Comparison of ENCODE assay signal across 7 cellular contexts in genomic region chr9:133348763-133349573, GRCh38. TPM values are rescaled to one million over a fixed set of nuclear protein-coding genes. Genes with fewer than 3 reads are reported as not detected.
A peak's percentile ranks its signal among the peaks of the same experiment; 100 is the strongest.
DNase-seq lines count a peak whose midpoint lies in the region; ATAC-seq lines count a peak whose summit lies in the region.

No MANE protein-coding gene starts in this region.

- no peaks in the 10 kb centered on the region for H3K27me3 Mint-ChIP-seq in activated T-helper 2 cell treated with anti-CD3 and anti-CD28 coated beads, Interferon-gamma antibody, Interleukin-2, Interleukin-4, amounts not matched to agents 10 μg/mL and 5 μg/mL and 100 μg/mL, durations not matched to agents 14 hours and 24 hours and 36 hours (ENCODE audit: low read depth)
- no peaks in the 10 kb centered on the region for H3K27me3 Mint-ChIP-seq in stimulated activated naive CD8-positive, alpha-beta T cell treated with anti-CD3 and anti-CD28 coated beads, Interleukin-15, amount 100 ng/mL, for 72 hours

- peaks cover 10% of the 10 kb centered on the region; the same call in 1 of the 2 replicates for H3K4me1 ChIP-seq in HUES48 (ENCODE audit: control insufficient read depth, insufficient read depth, low read length)

- H3K27ac ChIP-seq in HUES48 (ENCODE audit: low read depth, low read length), result peak overlapping the region; percentile 98

- peak overlapping the region; percentile 98 for H3K4me3 Mint-ChIP-seq in activated T-helper 2 cell treated with anti-CD3 and anti-CD28 coated beads, Interferon-gamma antibody, Interleukin-2, Interleukin-4, amounts not matched to agents 10 μg/mL and 5 μg/mL and 100 μg/mL, durations not matched to agents 14 hours and 24 hours and 36 hours (ENCODE audit: low read depth)
- peak overlapping the region; percentile 96 to 99 for H3K4me3 Mint-ChIP-seq in stimulated activated naive CD8-positive, alpha-beta T cell treated with anti-CD3 and anti-CD28 coated beads, Interleukin-15, amount 100 ng/mL, for 72 hours

- DNase-seq in activated T-helper 2 cell treated with anti-CD3 and anti-CD28 coated beads, Interferon-gamma antibody, Interleukin-2, Interleukin-4, amounts not matched to agents 10 μg/mL and 5 μg/mL and 100 μg/mL, durations not matched to agents 14 hours and 24 hours and 36 hours (ENCODE audit: low spot score), result no peak
- no peak for DNase-seq in stimulated activated naive CD8-positive, alpha-beta T cell treated with anti-CD3 and anti-CD28 coated beads, Interleukin-15, amount 100 ng/mL, for 72 hours
- DNase-seq in NCI-H2196 treated with DMSO at 0.1 percent for 48 hours (lab: John Stamatoyannopoulos, UW; ENCODE audit: unreplicated experiment), result no peak

- H3K9me3 ChIP-seq in HUES48 (ENCODE audit: control insufficient read depth, insufficient read depth, low read length), result no peaks in the 10 kb centered on the region
- peaks cover 2% of the 10 kb centered on the region for H3K9me3 ChIP-seq in iPS-18c (ENCODE audit: control insufficient read depth, insufficient read depth, low read length)

- H3K36me3 ChIP-seq in HUES48 (ENCODE audit: control insufficient read depth, insufficient read depth, low read length), result peaks cover 76% of the 10 kb centered on the region

- H3K27ac Mint-ChIP-seq in activated T-helper 2 cell treated with anti-CD3 and anti-CD28 coated beads, Interferon-gamma antibody, Interleukin-2, Interleukin-4, amounts not matched to agents 10 μg/mL and 5 μg/mL and 100 μg/mL, durations not matched to agents 14 hours and 24 hours and 36 hours, result peak overlapping the region; percentile 96
- H3K27ac Mint-ChIP-seq in stimulated activated naive CD8-positive, alpha-beta T cell treated with anti-CD3 and anti-CD28 coated beads, Interleukin-15, amount 100 ng/mL, for 72 hours, result peak overlapping the region; percentile 100

- H3K27me3 ChIP-seq in HUES48 (ENCODE audit: control insufficient read depth, insufficient read depth, low read length), result no peaks in the 10 kb centered on the region

- ATAC-seq in stimulated activated naive CD8-positive, alpha-beta T cell treated with anti-CD3 and anti-CD28 coated beads, Interleukin-15, amount 100 ng/mL, for 72 hours, result no peak
- ATAC-seq in HG03439 (IDR thresholded peaks at IDR 0.05; ENCODE audit: unreplicated experiment) (no peak), HG02623 (IDR thresholded peaks at IDR 0.05; ENCODE audit: unreplicated experiment) (no peak)

- intact Hi-C loops in activated T-helper 2 cell treated with anti-CD3 and anti-CD28 coated beads, Interferon-gamma antibody, Interleukin-2, Interleukin-4, amounts not matched to agents 10 μg/mL and 5 μg/mL and 100 μg/mL, durations not matched to agents 14 hours and 24 hours and 36 hours (cut with micrococcal nuclease), result loop anchor here (1.0 to 5.0 kb wide), 5 partner anchors 7 to 68 kb away; partner anchors contain the start of genes REXO4, STKLD1, SURF1 and SURF2

- peaks cover 82% of the 10 kb centered on the region for H3K36me3 Mint-ChIP-seq in activated T-helper 2 cell treated with anti-CD3 and anti-CD28 coated beads, Interferon-gamma antibody, Interleukin-2, Interleukin-4, amounts not matched to agents 10 μg/mL and 5 μg/mL and 100 μg/mL, durations not matched to agents 14 hours and 24 hours and 36 hours (ENCODE audit: low read depth)

- H3K9me3 Mint-ChIP-seq in activated T-helper 2 cell treated with anti-CD3 and anti-CD28 coated beads, Interferon-gamma antibody, Interleukin-2, Interleukin-4, amounts not matched to agents 10 μg/mL and 5 μg/mL and 100 μg/mL, durations not matched to agents 14 hours and 24 hours and 36 hours, result no peaks in the 10 kb centered on the region
- H3K9me3 Mint-ChIP-seq in stimulated activated naive CD8-positive, alpha-beta T cell treated with anti-CD3 and anti-CD28 coated beads, Interleukin-15, amount 100 ng/mL, for 72 hours, result no peaks in the 10 kb centered on the region

- peak overlapping the region; percentile 96 for H3K9ac ChIP-seq in HUES48 (ENCODE audit: low read depth, low read length)

- H3K4me3 ChIP-seq in HUES48 (ENCODE audit: low read depth, low read length) (peak overlapping the region; percentile 98), iPS-18c (ENCODE audit: insufficient read depth, low read depth, low read length) (peak overlapping the region; percentile 99)

- peaks cover 34% of the 10 kb centered on the region for H3K4me1 Mint-ChIP-seq in activated T-helper 2 cell treated with anti-CD3 and anti-CD28 coated beads, Interferon-gamma antibody, Interleukin-2, Interleukin-4, amounts not matched to agents 10 μg/mL and 5 μg/mL and 100 μg/mL, durations not matched to agents 14 hours and 24 hours and 36 hours (ENCODE audit: low read depth)
- peaks cover 61% of the 10 kb centered on the region for H3K4me1 Mint-ChIP-seq in stimulated activated naive CD8-positive, alpha-beta T cell treated with anti-CD3 and anti-CD28 coated beads, Interleukin-15, amount 100 ng/mL, for 72 hours

RNA-seq across cellular contexts. Expression of gene RPL7A, which starts 0.9 kb away (rescaled TPM):
- total RNA-seq in activated T-helper 2 cell treated with anti-CD3 and anti-CD28 coated beads, Interferon-gamma antibody, Interleukin-2, Interleukin-4, amounts not matched to agents 10 μg/mL and 5 μg/mL and 100 μg/mL, durations not matched to agents 14 hours and 24 hours and 36 hours, result 2,586 and 2,588 TPM in 2 replicates

RNA-seq across cellular contexts. Expression of gene MED22, which starts 1.0 kb away (rescaled TPM):
- 35.2 and 36.4 TPM in 2 replicates for total RNA-seq in activated T-helper 2 cell treated with anti-CD3 and anti-CD28 coated beads, Interferon-gamma antibody, Interleukin-2, Interleukin-4, amounts not matched to agents 10 μg/mL and 5 μg/mL and 100 μg/mL, durations not matched to agents 14 hours and 24 hours and 36 hours

RNA-seq across cellular contexts. Expression of gene SURF1, which starts 7.3 kb away (rescaled TPM):
- 32.4 and 33.0 TPM in 2 replicates for total RNA-seq in activated T-helper 2 cell treated with anti-CD3 and anti-CD28 coated beads, Interferon-gamma antibody, Interleukin-2, Interleukin-4, amounts not matched to agents 10 μg/mL and 5 μg/mL and 100 μg/mL, durations not matched to agents 14 hours and 24 hours and 36 hours

RNA-seq across cellular contexts. Expression of gene SURF2, which starts 7.4 kb away (rescaled TPM):
- total RNA-seq in activated T-helper 2 cell treated with anti-CD3 and anti-CD28 coated beads, Interferon-gamma antibody, Interleukin-2, Interleukin-4, amounts not matched to agents 10 μg/mL and 5 μg/mL and 100 μg/mL, durations not matched to agents 14 hours and 24 hours and 36 hours, result 16.9 and 22.1 TPM in 2 replicates

RNA-seq across cellular contexts. Expression of gene SURF6, which starts 13.0 kb away (rescaled TPM):
- 23.0 and 24.4 TPM in 2 replicates for total RNA-seq in activated T-helper 2 cell treated with anti-CD3 and anti-CD28 coated beads, Interferon-gamma antibody, Interleukin-2, Interleukin-4, amounts not matched to agents 10 μg/mL and 5 μg/mL and 100 μg/mL, durations not matched to agents 14 hours and 24 hours and 36 hours
